24 cellular contexts compared by ENCODE assay signal in genomic region chr2:145652546-145652945, GRCh38.
A peak's percentile ranks its signal among the peaks of the same experiment; 100 is the strongest.
DNase-seq lines count a peak whose midpoint lies in the region; ATAC-seq, FAIRE-seq and TF ChIP-seq lines count a peak whose summit lies in the region.
"Had no signal": no experiment of that assay in that cellular context is flagged by ENCODE, and none has a peak within 500 bp of the region (broad histone marks: within the 10 kb centered on the region; RNA-seq: fewer than 3 reads in every experiment).

No MANE protein-coding gene starts in this region.

- BruUV-seq in K562 (replicated peaks; lab: Mats Ljungman, UMichigan), result no TSS peak

- no peak overlapping the region for H3K4me2 ChIP-seq in Karpas-422 (ENCODE audit: low read depth, low read length, poor library complexity, severe bottlenecking)
- H3K4me2 ChIP-seq in K562 (ENCODE audit: insufficient read depth, low read length), result no peak overlapping the region
- peak overlapping the region; percentile 55 for H3K4me2 ChIP-seq in hepatocyte

- TF ChIP-seq POLR2A in K562 (conservative IDR thresholded peaks at IDR 0.05) (no peak), prostate gland (IDR thresholded peaks at IDR 0.05) (no peak)

- H3K36me3 ChIP-seq in Karpas-422 (ENCODE audit: insufficient read depth, low read length) (no peaks in the 10 kb centered on the region), K562 (ENCODE audit: control insufficient read depth, insufficient read depth, low read length) (no peaks in the 10 kb centered on the region), hepatocyte (replicated peaks; ENCODE audit: insufficient read depth, low read depth) (no peaks in the 10 kb centered on the region), prostate gland (no peaks in the 10 kb centered on the region)
- H3K36me3 ChIP-seq: left ventricle myocardium inferior, Peyer's patch, right lobe of liver, transverse colon had no signal

- H3K79me2 ChIP-seq in Karpas-422 (ENCODE audit: low read length) (no peaks in the 10 kb centered on the region), K562 (ENCODE audit: control insufficient read depth, insufficient read depth, low read length) (no peaks in the 10 kb centered on the region), hepatocyte (no peaks in the 10 kb centered on the region)

- peaks cover 5% of the 10 kb centered on the region for H3K4me1 ChIP-seq in Karpas-422 (ENCODE audit: low read length)
- H3K4me1 ChIP-seq in K562 (replicated peaks in 1 of 2; ENCODE audit: control insufficient read depth in 2 of 2, insufficient read depth in 2 of 2, low read length in 2 of 2), result no peaks in the 10 kb centered on the region
- no peaks in the 10 kb centered on the region for H3K4me1 ChIP-seq in hepatocyte (ENCODE audit: insufficient read depth)
- no peaks in the 10 kb centered on the region for H3K4me1 ChIP-seq in prostate gland (replicated peaks)
- H3K4me1 ChIP-seq: left ventricle myocardium inferior, Peyer's patch, right lobe of liver had no signal

- no peak for FAIRE-seq in K562 (lab: Jason Lieb, UNC)
- FAIRE-seq: G401.6 had no signal

- no peak for TF ChIP-seq EP300 in K562 (IDR thresholded peaks at IDR 0.05; ENCODE audit: low read length)

- TF ChIP-seq RAD21 in K562 (CRISPR knock-in tag; conservative IDR thresholded peaks at IDR 0.05 in 1 of 2, IDR thresholded peaks at IDR 0.05 in 1 of 2), result no peak

- H4K20me1 ChIP-seq in Karpas-422 (ENCODE audit: insufficient read depth, low read depth, low read length) (no peaks in the 10 kb centered on the region), K562 (replicated peaks; ENCODE audit: control insufficient read depth, insufficient read depth, low read length) (no peaks in the 10 kb centered on the region), hepatocyte (ENCODE audit: insufficient read depth, poor library complexity, severe bottlenecking) (no peaks in the 10 kb centered on the region)

- H2AFZ ChIP-seq in Karpas-422 (ENCODE audit: low read length), result 0 out of 2 replicates have a peak overlapping the region, but pooled peaks have one; percentile 17
- peak overlapping the region; percentile 16 for H2AFZ ChIP-seq in K562 (ENCODE audit: low read depth, low read length)
- no peak overlapping the region for H2AFZ ChIP-seq in hepatocyte

- POLR2A ChIA-PET in K562 (lab: Yijun Ruan, JAX), result interaction anchor here (0.6 kb wide), 1 partner anchor 718 kb away, joined by 3 read pairs; no protein-coding TSS in a partner anchor

- CTCF ChIA-PET in K562 (lab: Yijun Ruan, JAX; ENCODE audit: low intra/inter-chr PET ratio), result no interaction called here

- 29% methylated on average over 3 of the region's 3 CpGs for WGBS in K562 (ENCODE audit: insufficient coverage, low coverage, missing lambda C conversion rate)
- 44% methylated on average over 3 of the region's 3 CpGs for WGBS in hepatocyte (ENCODE audit: low lambda C conversion rate, missing lambda C conversion rate)
- 71% methylated on average over 3 of the region's 3 CpGs for WGBS in prostate gland

- intact Hi-C loops in K562 (cut with micrococcal nuclease), result no loop called here
- intact Hi-C loops in prostate gland (cut with DNase I), result no loop called here

- H3K9me3 ChIP-seq in Karpas-422 (ENCODE audit: low read length), result no peaks in the 10 kb centered on the region
- no peaks in the 10 kb centered on the region for H3K9me3 ChIP-seq in K562 (replicated peaks; ENCODE audit: control insufficient read depth, insufficient read depth, low read depth, low read length)
- no peaks in the 10 kb centered on the region for H3K9me3 ChIP-seq in hepatocyte (ENCODE audit: low read depth)
- H3K9me3 ChIP-seq in prostate gland, result no peaks in the 10 kb centered on the region
- H3K9me3 ChIP-seq: left ventricle myocardium inferior, Peyer's patch, right lobe of liver, transverse colon had no signal

- H3K9me2 ChIP-seq in Karpas-422 (replicated peaks; ENCODE audit: insufficient read depth, low read length) (no peaks in the 10 kb centered on the region), hepatocyte (replicated peaks; ENCODE audit: insufficient read depth) (no peaks in the 10 kb centered on the region)

- no peak for ATAC-seq in K562
- ATAC-seq in HG02798 (IDR thresholded peaks at IDR 0.05; ENCODE audit: poor library complexity, unreplicated experiment), result no peak
- no peak for ATAC-seq in stimulated activated naive CD8-positive, alpha-beta T cell treated with anti-CD3 and anti-CD28 coated beads, Interleukin-15, Interleukin-2, amounts not matched to agents 100 U/mL and 50 U/mL, for 24 hours
- ATAC-seq: right lobe of liver had no signal

- no peak overlapping the region for H3K27ac ChIP-seq in Karpas-422 (ENCODE audit: low read length)
- H3K27ac ChIP-seq in K562 (ENCODE audit: extremely low read depth, low read depth, low read length), result no peak overlapping the region
- H3K27ac ChIP-seq in hepatocyte, result peak overlapping the region; percentile 74
- H3K27ac ChIP-seq in prostate gland, result no peak overlapping the region
- H3K27ac ChIP-seq: C4-2B, left ventricle myocardium inferior, Peyer's patch, right lobe of liver had no signal

- no peak for TF ChIP-seq CTCF in K562 (IDR thresholded peaks at IDR 0.05 in 2 of 3, conservative IDR thresholded peaks at IDR 0.05 in 1 of 3; ENCODE audit: insufficient read depth in 2 of 3, low read depth in 1 of 3, low read length in 3 of 3)
- TF ChIP-seq CTCF in hepatocyte (IDR thresholded peaks at IDR 0.05; ENCODE audit: poor library complexity), result no peak
- TF ChIP-seq CTCF in prostate gland (IDR thresholded peaks at IDR 0.05), result no peak

- H3K27me3 ChIP-seq in Karpas-422 (ENCODE audit: low read length) (no peaks in the 10 kb centered on the region), K562 (ENCODE audit: control insufficient read depth in 2 of 2, insufficient read depth in 2 of 2, low read length in 2 of 2) (no peaks in the 10 kb centered on the region), hepatocyte (no peaks in the 10 kb centered on the region), prostate gland (replicated peaks; ENCODE audit: insufficient read depth) (no peaks in the 10 kb centered on the region)
- H3K27me3 ChIP-seq: Peyer's patch, right lobe of liver, transverse colon had no signal

- no peak overlapping the region for H3K9ac ChIP-seq in Karpas-422 (ENCODE audit: low read length)
- H3K9ac ChIP-seq in K562 (ENCODE audit: insufficient read depth in 1 of 2, low read depth in 2 of 2, low read length in 2 of 2), result no peak overlapping the region

- H3K9me1 ChIP-seq in K562 (ENCODE audit: control insufficient read depth, insufficient read depth, low read length), result no peaks in the 10 kb centered on the region

- H3K4me3 ChIP-seq in Karpas-422 (ENCODE audit: low read length), result no peak overlapping the region
- no peak overlapping the region for H3K4me3 ChIP-seq in K562
- no peak overlapping the region for H3K4me3 ChIP-seq in hepatocyte
- H3K4me3 ChIP-seq in prostate gland, result no peak overlapping the region
- H3K4me3 ChIP-seq: left ventricle myocardium inferior, Peyer's patch, right lobe of liver, transverse colon had no signal

- no peak for DNase-seq in Karpas-422
- DNase-seq in K562 (ENCODE audit: extremely low read depth in 1 of 4, low spot score in 3 of 4), result no peak
- peak; percentile 8 for DNase-seq in hepatocyte (ENCODE audit: low spot score)
- no peak for DNase-seq in T-helper 2 cell
- DNase-seq in stimulated activated naive CD8-positive, alpha-beta T cell treated with anti-CD3 and anti-CD28 coated beads, Interleukin-15, Interleukin-2, amounts not matched to agents 100 U/mL and 50 U/mL, for 24 hours, result no peak
- DNase-seq in prostate gland (ENCODE audit: low spot score), result no peak
- DNase-seq: activated CD4-positive, alpha-beta T cell treated with anti-CD3 and anti-CD28 coated beads, Interleukin-2, amount 50 U/mL, for 1 hour; activated CD4-positive, CD25-positive, alpha-beta regulatory T cell; activated effector memory CD4-positive, alpha-beta T cell treated with anti-CD3 and anti-CD28 coated beads, Interleukin-2, amount 50 U/mL, for 16 hours; activated T-cell treated with anti-CD3 and anti-CD28 coated beads, Interleukin-2, amount 50 U/mL, for 24 hours; DMS79; endodermal cell; islet precursor cell; left ventricle myocardium inferior; NCI-H1694; NCI-H748 treated with DMSO at 0.1 percent for 48 hours; Peyer's patch; right lobe of liver; stimulated activated CD4-positive, alpha-beta T cell treated with anti-CD3 and anti-CD28 coated beads, Interleukin-4, amount 100 ng/mL, for 24 hours; T-helper 1 cell; transverse colon had no signal

- in situ Hi-C loops in K562 (cut with MboI), result no loop called here

TF ChIP-seq in K562, 482 proteins besides CTCF, POLR2A, EP300 and RAD21:
- TF ChIP-seq, protein P1, sequence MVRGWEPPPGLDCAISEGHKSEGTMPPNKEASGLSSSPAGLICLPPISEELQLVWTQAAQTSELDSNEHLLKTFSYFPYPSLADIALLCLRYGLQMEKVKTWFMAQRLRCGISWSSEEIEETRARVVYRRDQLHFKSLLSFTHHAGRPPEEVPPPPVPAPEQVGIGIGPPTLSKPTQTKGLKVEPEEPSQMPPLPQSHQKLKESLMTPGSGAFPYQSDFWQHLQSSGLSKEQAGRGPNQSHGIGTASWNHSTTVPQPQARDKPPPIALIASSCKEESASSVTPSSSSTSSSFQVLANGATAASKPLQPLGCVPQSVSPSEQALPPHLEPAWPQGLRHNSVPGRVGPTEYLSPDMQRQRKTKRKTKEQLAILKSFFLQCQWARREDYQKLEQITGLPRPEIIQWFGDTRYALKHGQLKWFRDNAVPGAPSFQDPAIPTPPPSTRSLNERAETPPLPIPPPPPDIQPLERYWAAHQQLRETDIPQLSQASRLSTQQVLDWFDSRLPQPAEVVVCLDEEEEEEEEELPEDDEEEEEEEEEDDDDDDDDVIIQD (CRISPR knock-in tag; IDR thresholded peaks at IDR 0.05), result no peak
- TF ChIP-seq USF2 (CRISPR knock-in tag; IDR thresholded peaks at IDR 0.05) (no peak), FOXA3 (CRISPR knock-in tag; conservative IDR thresholded peaks at IDR 0.05 in 1 of 2, IDR thresholded peaks at IDR 0.05 in 1 of 2) (no peak), GATA2 (CRISPR knock-in tag; IDR thresholded peaks at IDR 0.05) (no peak), TSC22D4 (tag; IDR thresholded peaks at IDR 0.05) (no peak)
